ENCODE assay signal across 19 cellular contexts in genomic region chr6:166355552-166355951, GRCh38. TPM values are rescaled to one million over a fixed set of nuclear protein-coding genes. Genes with fewer than 3 reads are reported as not detected.
DNase-seq lines count a peak whose midpoint lies in the region; ATAC-seq, FAIRE-seq and TF ChIP-seq lines count a peak whose summit lies in the region.
"Had no signal": no experiment of that assay in that cellular context is flagged by ENCODE, and none has a peak within 500 bp of the region (broad histone marks: within the 10 kb centered on the region; RNA-seq: fewer than 3 reads in every experiment).

No MANE protein-coding gene starts in this region.

- H3K4me1 ChIP-seq in HepG2 (ENCODE audit: insufficient read depth, low read length) (peaks cover 53% of the 10 kb centered on the region), right lobe of liver (peaks cover 0 to 14% (median 5%) of the 10 kb centered on the region in 4 donors), H1 (replicated peaks in 1 of 4; ENCODE audit: control insufficient read depth in 3 of 4, insufficient read depth in 4 of 4, low read length in 3 of 4) (peaks cover 0 to 4% (median 3%) of the 10 kb centered on the region in 4 experiments; a peak in 4 of 7 replicates)
- H3K4me1 ChIP-seq: HAP-1 had no signal

- H4K91ac ChIP-seq in H1 (replicated peaks; ENCODE audit: insufficient read length, low read length) = peak overlapping the region; percentile 69

- FAIRE-seq in HepG2 (lab: Jason Lieb, UNC) (no peak), H1 (lab: Jason Lieb, UNC) (no peak)
- FAIRE-seq: G401.6, GM12892, HTR-8/SVneo had no signal

- H3K9ac ChIP-seq in HepG2 (ENCODE audit: insufficient read depth, low read depth, low read length) (no peak overlapping the region), H1 (replicated peaks in 1 of 4; ENCODE audit: extremely low read depth in 1 of 4, low read depth in 3 of 4, low read length in 3 of 4) (no peak overlapping the region)

- TF ChIP-seq EP300 in HepG2 (IDR thresholded peaks at IDR 0.05; ENCODE audit: low read depth in 2 of 2, low read length in 2 of 2) (no peak), HepG2 (CRISPR knock-in tag; IDR thresholded peaks at IDR 0.05; ENCODE audit: borderline replicate concordance) (no peak), H1 (IDR thresholded peaks at IDR 0.05; ENCODE audit: borderline replicate concordance in 1 of 2, low read depth in 2 of 2, low read length in 2 of 2) (no peak)

- in situ Hi-C loops in HepG2 (cut with HindIII; ENCODE audit: extremely low pct_ligation_motif_present, low pct_unique_long_range_greater_than_20kb) = no loop called here

- H3K36me3 ChIP-seq in HepG2 (replicated peaks in 1 of 2; ENCODE audit: control insufficient read depth in 1 of 2, insufficient read depth in 2 of 2, low read length in 2 of 2) = no peaks in the 10 kb centered on the region
- no peaks in the 10 kb centered on the region for H3K36me3 ChIP-seq in right lobe of liver
- H3K36me3 ChIP-seq in H1 (ENCODE audit: control insufficient read depth in 2 of 4, insufficient read depth in 4 of 4, low read length in 3 of 4) = no peaks in the 10 kb centered on the region
- H3K36me3 ChIP-seq: HAP-1 had no signal

- H2BK15ac ChIP-seq in H1 (ENCODE audit: low read length) = no peak overlapping the region

- no peak overlapping the region for H2BK5ac ChIP-seq in H1 (ENCODE audit: low read depth, low read length)

- DNase-seq in HepG2 (ENCODE audit: low spot score) = no peak
- DNase-seq in right lobe of liver = no peak
- DNase-seq in NCI-H524 (lab: John Stamatoyannopoulos, UW) = peak; percentile 13 to 57
- DNase-seq in H1 (ENCODE audit: low read depth in 1 of 2, low spot score in 2 of 2) = no peak
- no peak for DNase-seq in middle frontal gyrus (ENCODE audit: extremely low spot score, low spot score)
- DNase-seq in activated CD4-positive, alpha-beta T cell treated with anti-CD3 and anti-CD28 coated beads for 4 hours = no peak
- DNase-seq in activated CD8-positive, alpha-beta T cell treated with anti-CD3 and anti-CD28 coated beads for 36 hours = no peak
- DNase-seq in KG1 (lab: John Stamatoyannopoulos, UW) = no peak
- DNase-seq: 8988T; C1 segment of cervical spinal cord; Calu3; CD4-positive, alpha-beta T cell; DMS 273 treated with DMSO at 0.1 percent for 48 hours; EL; GOT3 had no signal

- H3K18ac ChIP-seq in H1 (ENCODE audit: extremely low read depth, low read length) = no peak overlapping the region; the same call in 1 of the 2 replicates

- POLR2A ChIA-PET in HepG2 (lab: Yijun Ruan, JAX) (no interaction called here), H1 (lab: Charles Lee; ENCODE audit: partially characterized antibody) (interaction anchor here (0.9 kb wide), 2 partner anchors 10 to 11 kb away, joined by 3 read pairs; no protein-coding TSS in a partner anchor)
- POLR2A ChIA-PET in activated CD8-positive, alpha-beta T cell treated with anti-CD3 and anti-CD28 coated beads for 36 hours (lab: Charles Lee) = no interaction called here

- H3K79me2 ChIP-seq in HepG2 (ENCODE audit: insufficient read depth, low read length) (no peaks in the 10 kb centered on the region), H1 (ENCODE audit: control insufficient read depth in 1 of 2, insufficient read depth in 2 of 2, low read length in 2 of 2) (no peaks in the 10 kb centered on the region)

- H3K23me2 ChIP-seq in H1 (ENCODE audit: low read depth, low read length) = no peaks in the 10 kb centered on the region

- H3K27ac ChIP-seq in HepG2 (ENCODE audit: extremely low read length, insufficient read depth, low read length) (no peak overlapping the region), right lobe of liver (no peak overlapping the region), H1 (ENCODE audit: low read depth, low read length) (no peak overlapping the region)

- no peak overlapping the region for H3K27ac Mint-ChIP-seq in activated CD8-positive, alpha-beta T cell treated with anti-CD3 and anti-CD28 coated beads for 36 hours
- H3K27ac Mint-ChIP-seq: CD4-positive, alpha-beta T cell had no signal

- no peaks in the 10 kb centered on the region for H3K9me3 Mint-ChIP-seq in activated CD8-positive, alpha-beta T cell treated with anti-CD3 and anti-CD28 coated beads for 36 hours

- H2AFZ ChIP-seq in HepG2 (ENCODE audit: low read length) = no peak overlapping the region
- H2AFZ ChIP-seq in H1 (ENCODE audit: low read length) = peak overlapping the region; percentile 36; the same call in 1 of the 2 replicates

- no peak overlapping the region for H3K56ac ChIP-seq in H1 (replicated peaks; ENCODE audit: insufficient read length, low read depth, low read length)

- no peak overlapping the region for H3K4me2 ChIP-seq in HepG2 (ENCODE audit: low read depth, low read length)
- H3K4me2 ChIP-seq in H1 (ENCODE audit: insufficient read depth in 1 of 2, low read depth in 2 of 2, low read length in 2 of 2) = no peak overlapping the region

- peak overlapping the region; percentile 52 for H2BK120ac ChIP-seq in H1 (replicated peaks; ENCODE audit: low read depth, low read length)

- H4K20me1 ChIP-seq in HepG2 (ENCODE audit: insufficient read depth, low read length) (no peaks in the 10 kb centered on the region), H1 (replicated peaks in 1 of 2; ENCODE audit: control insufficient read depth in 1 of 2, insufficient read depth in 2 of 2, low read length in 2 of 2) (no peaks in the 10 kb centered on the region)

- H2BK20ac ChIP-seq in H1 (ENCODE audit: low read length) = no peak overlapping the region

- no TSS peak for BruUV-seq in HepG2 (replicated peaks; lab: Mats Ljungman, UMichigan)

- TF ChIP-seq RAD21 in HepG2 (CRISPR knock-in tag; IDR thresholded peaks at IDR 0.05) (no peak), H1 (IDR thresholded peaks at IDR 0.05 in 1 of 2, conservative IDR thresholded peaks at IDR 0.05 in 1 of 2; ENCODE audit: low read depth in 2 of 2, low read length in 2 of 2) (no peak)

- H3K23ac ChIP-seq in H1 (ENCODE audit: insufficient read length) = peak overlapping the region; percentile 61

- no peak overlapping the region for H2BK12ac ChIP-seq in H1 (ENCODE audit: low read depth, low read length)

- no peaks in the 10 kb centered on the region for H3K4me1 Mint-ChIP-seq in activated CD8-positive, alpha-beta T cell treated with anti-CD3 and anti-CD28 coated beads for 36 hours (ENCODE audit: low read depth)

- H3K9me3 ChIP-seq in HepG2 (ENCODE audit: low read length) (no peaks in the 10 kb centered on the region), right lobe of liver (no peaks in the 10 kb centered on the region), H1 (ENCODE audit: insufficient read depth in 2 of 2, low read depth in 1 of 2, low read length in 1 of 2) (no peaks in the 10 kb centered on the region)

- H3K27me3 ChIP-seq in HepG2 (ENCODE audit: control insufficient read depth in 1 of 2, insufficient read depth in 2 of 2, low read length in 2 of 2) (no peaks in the 10 kb centered on the region), right lobe of liver (no peaks in the 10 kb centered on the region), H1 (replicated peaks in 1 of 4; ENCODE audit: control insufficient read depth in 3 of 4, extremely low read depth in 1 of 4, insufficient read depth in 3 of 4, low read length in 3 of 4) (0 out of 7 replicates have a peak, but pooled peaks cover 0 to 2% (median 0%) of the 10 kb centered on the region in 4 experiments)

- H3K27me3 Mint-ChIP-seq in activated CD8-positive, alpha-beta T cell treated with anti-CD3 and anti-CD28 coated beads for 36 hours = peaks cover 14% of the 10 kb centered on the region

- H3K4me3 Mint-ChIP-seq in activated CD8-positive, alpha-beta T cell treated with anti-CD3 and anti-CD28 coated beads for 36 hours = no peak overlapping the region
- H3K4me3 Mint-ChIP-seq: CD4-positive, alpha-beta T cell had no signal

- no peak overlapping the region for H3K14ac ChIP-seq in H1 (ENCODE audit: insufficient read length)

- no peak overlapping the region for H3K4ac ChIP-seq in H1 (replicated peaks; ENCODE audit: insufficient read length, low read depth, low read length)

- CTCF ChIA-PET in HepG2 (lab: Yijun Ruan, JAX; ENCODE audit: low intra/inter-chr PET ratio, low total read pairs) = no interaction called here
- CTCF ChIA-PET in H1 (lab: Charles Lee; ENCODE audit: partially characterized antibody) = interaction anchor here (0.9 to 1.0 kb wide), 2 partner anchors 25 to 42 kb away, joined by 3 read pairs; no protein-coding TSS in a partner anchor
- CTCF ChIA-PET in activated CD8-positive, alpha-beta T cell treated with anti-CD3 and anti-CD28 coated beads for 36 hours (lab: Charles Lee) = no interaction called here

- no peaks in the 10 kb centered on the region for H3K79me1 ChIP-seq in H1 (ENCODE audit: low read depth, low read length)

- intact Hi-C loops in HepG2 (cut with micrococcal nuclease; ENCODE audit: unreplicated experiment) (no loop called here), right lobe of liver (cut with DNase I) (no loop called here)
- intact Hi-C loops in activated CD8-positive, alpha-beta T cell treated with anti-CD3 and anti-CD28 coated beads for 36 hours (cut with micrococcal nuclease) = no loop called here

- H4K5ac ChIP-seq in H1 (ENCODE audit: insufficient read length, low read depth, low read length) = no peak overlapping the region

- WGBS in HepG2 (ENCODE audit: low lambda C conversion rate) = 67% methylated on average over 5 of the region's 5 CpGs
- WGBS in right lobe of liver (ENCODE audit: insufficient coverage, low coverage, low lambda C conversion rate, missing lambda C conversion rate) = 74% methylated on average over 5 of the region's 5 CpGs
- WGBS in H1 (ENCODE audit: extremely low coverage in 1 of 2, insufficient coverage in 1 of 2, insufficient read length in 1 of 2, insufficient replicate concordance in 2 of 2, low coverage in 1 of 2, low lambda C conversion rate in 2 of 2, missing lambda C conversion rate in 1 of 2), 2 experiments = 88% methylated on average over 5 of the region's 5 CpGs; no CpG with 5 or more reads in 1 of the 2 experiments

- H3K36me3 Mint-ChIP-seq in activated CD8-positive, alpha-beta T cell treated with anti-CD3 and anti-CD28 coated beads for 36 hours (ENCODE audit: low read depth) = no peaks in the 10 kb centered on the region

- H4K8ac ChIP-seq in H1 (ENCODE audit: extremely low read depth, insufficient read depth, low read length) = peak overlapping the region; percentile 14; the same call in 1 of the 2 replicates

- no peak overlapping the region for H2AK5ac ChIP-seq in H1 (ENCODE audit: low read depth, low read length)

- H3K4me3 ChIP-seq in HepG2 (replicated peaks in 1 of 3; ENCODE audit: insufficient read depth in 1 of 3, low read depth in 2 of 3, low read length in 3 of 3) (no peak overlapping the region), right lobe of liver (no peak overlapping the region), H1 (ENCODE audit: extremely low read depth in 1 of 4, insufficient read depth in 2 of 4, low read depth in 3 of 4, low read length in 4 of 4) (no peak overlapping the region)
- H3K4me3 ChIP-seq: HAP-1 had no signal

- TF ChIP-seq CTCF in HepG2 (CRISPR knock-in tag; IDR thresholded peaks at IDR 0.05) (no peak), right lobe of liver (IDR thresholded peaks at IDR 0.05) (no peak), H1 (IDR thresholded peaks at IDR 0.05; ENCODE audit: control extremely low read depth in 1 of 3, insufficient read depth in 1 of 3, low read depth in 1 of 3, low read length in 3 of 3) (no peak)
- no peak for TF ChIP-seq CTCF in activated CD8-positive, alpha-beta T cell treated with anti-CD3 and anti-CD28 coated beads for 36 hours (IDR thresholded peaks at IDR 0.05)

- peak; percentile 39 for ATAC-seq in HepG2
- no peak for ATAC-seq in right lobe of liver
- no peak for ATAC-seq in activated CD8-positive, alpha-beta T cell treated with anti-CD3 and anti-CD28 coated beads for 36 hours

- TF ChIP-seq POLR2A in HepG2 (IDR thresholded peaks at IDR 0.05; ENCODE audit: insufficient read depth in 1 of 2, low read depth in 2 of 2, low read length in 2 of 2) (no peak), right lobe of liver (IDR thresholded peaks at IDR 0.05) (no peak), H1 (IDR thresholded peaks at IDR 0.05; ENCODE audit: control extremely low read depth in 1 of 2, low read depth in 2 of 2, low read length in 2 of 2) (no peak)

RNA-seq across cellular contexts. Expression of gene SFT2D1, which starts 13.2 kb away (rescaled TPM):
- total RNA-seq in HepG2 (2016; rRNA removed; fragmentation: Illumina TruSeq; extraction: Trizol) (90.7 and 115 TPM in 2 replicates), right lobe of liver (10 to 100 TPM in 5 of 6 experiments, 1 to 10 TPM in 1; 6.7 to 14.0 (median 12.8) TPM)
- total RNA-seq in HepG2 (2016; cell fraction: cytosol; rRNA removed; fragmentation: Illumina TruSeq; extraction: Trizol; ENCODE audit: low read depth) = 57.6 and 70.5 TPM in 2 replicates
- total RNA-seq in HepG2 (2016; cell fraction: insoluble cytoplasmic fraction; rRNA removed; fragmentation: Illumina TruSeq; extraction: Trizol) = 91.5 and 114 TPM in 2 replicates
- 89.7 and 105 TPM in 2 replicates for total RNA-seq in HepG2 (2016; cell fraction: membrane; rRNA removed; fragmentation: Illumina TruSeq; extraction: Trizol)
- total RNA-seq in HepG2 (2016; cell fraction: nucleus; rRNA removed; fragmentation: Illumina TruSeq; extraction: Trizol) = 87.1 and 96.7 TPM in 2 replicates
- polyA plus RNA-seq in HepG2 (2011; rRNA removed) (127 and 147 TPM in 2 replicates), H1 (2011; rRNA removed) (67.8 and 76.1 TPM in 2 replicates)
- 78.9 and 125 TPM in 2 replicates for polyA plus RNA-seq in HepG2 (2011; cell fraction: cytosol; rRNA removed)
- polyA plus RNA-seq in HepG2 (2011; cell fraction: nucleus; rRNA removed) = 56.7 and 94.6 TPM in 2 replicates
- polyA plus RNA-seq in HepG2 (2012) = 100 and 109 TPM in 2 replicates
- 67.5 and 94.2 TPM in 2 replicates for polyA plus RNA-seq in HepG2 (2016; cell fraction: cytosol; fragmentation: Illumina TruSeq; extraction: Trizol; ENCODE audit: low read depth)
- 112 and 116 TPM in 2 replicates for polyA plus RNA-seq in HepG2 (2016; cell fraction: insoluble cytoplasmic fraction; fragmentation: Illumina TruSeq; extraction: Trizol; ENCODE audit: low read depth)
- polyA plus RNA-seq in HepG2 (2016; cell fraction: membrane; fragmentation: Illumina TruSeq; extraction: Trizol; ENCODE audit: low read depth) = 96.5 and 108 TPM in 2 replicates
- polyA plus RNA-seq in HepG2 (2016; cell fraction: nucleus; fragmentation: Illumina TruSeq; extraction: Trizol; ENCODE audit: insufficient read depth, low read depth) = 168 and 175 TPM in 2 replicates
- polyA minus RNA-seq in HepG2 (2011; rRNA and poly(A)+ RNA removed; ENCODE audit: low replicate concordance) = 13.9 and 35.5 TPM in 2 replicates
- polyA minus RNA-seq in HepG2 (2011; cell fraction: cytosol; rRNA and poly(A)+ RNA removed) = 26.1 and 26.7 TPM in 2 replicates
- polyA minus RNA-seq in HepG2 (2011; cell fraction: nucleus; rRNA and poly(A)+ RNA removed) = 65.1 and 95.4 TPM in 2 replicates
- total RNA-seq in H1 (2021; fragmentation: NEBNext Ultra II Directional; extraction: Animal tissue kit (Norgen Biotek cat#: 25700)) = 50.6 and 52.3 TPM in 2 replicates
- 63.0 TPM for polyA plus RNA-seq in H1 (2011; cell fraction: cytosol; rRNA removed)
- polyA plus RNA-seq in H1 (2011; cell fraction: nucleus; rRNA removed) = 23.3 TPM
- polyA plus RNA-seq in H1 (2012, experiment 1 of 2) = 41.5 to 56.7 TPM (median 45.1 TPM) in 4 replicates
- polyA plus RNA-seq in H1 (2012, experiment 2 of 2) = 31.3 TPM
- 81.1 TPM for polyA plus RNA-seq in H1 (2013, experiment 1 of 2)
- 100 TPM for polyA plus RNA-seq in H1 (2013, experiment 2 of 2)
- 27.1 and 29.1 TPM in 2 replicates for polyA minus RNA-seq in H1 (2011; rRNA and poly(A)+ RNA removed)
- 12.5 TPM for polyA minus RNA-seq in H1 (2011; cell fraction: cytosol; rRNA and poly(A)+ RNA removed)
- polyA minus RNA-seq in H1 (2011; cell fraction: nucleus; rRNA and poly(A)+ RNA removed) = 30.6 TPM
- 10 to 100 TPM; 39.0 to 42.6 TPM for total RNA-seq in activated CD8-positive, alpha-beta T cell treated with anti-CD3 and anti-CD28 coated beads for 36 hours

RNA-seq across cellular contexts. Expression of gene MPC1, which starts 27.2 kb away (rescaled TPM):
- total RNA-seq in HepG2 (2016; rRNA removed; fragmentation: Illumina TruSeq; extraction: Trizol) (214 and 289 TPM in 2 replicates), right lobe of liver (100 to 1,000 TPM; 102 to 298 (median 180) TPM)
- total RNA-seq in HepG2 (2016; cell fraction: cytosol; rRNA removed; fragmentation: Illumina TruSeq; extraction: Trizol; ENCODE audit: low read depth) = 81.3 and 95.3 TPM in 2 replicates
- total RNA-seq in HepG2 (2016; cell fraction: insoluble cytoplasmic fraction; rRNA removed; fragmentation: Illumina TruSeq; extraction: Trizol) = 218 and 286 TPM in 2 replicates
- total RNA-seq in HepG2 (2016; cell fraction: membrane; rRNA removed; fragmentation: Illumina TruSeq; extraction: Trizol) = 145 and 164 TPM in 2 replicates
- total RNA-seq in HepG2 (2016; cell fraction: nucleus; rRNA removed; fragmentation: Illumina TruSeq; extraction: Trizol) = 93.1 and 102 TPM in 2 replicates
- polyA plus RNA-seq in HepG2 (2011; rRNA removed) (168 and 189 TPM in 2 replicates), H1 (2011; rRNA removed) (7.6 and 10.2 TPM in 2 replicates)
- polyA plus RNA-seq in HepG2 (2011; cell fraction: cytosol; rRNA removed) = 191 and 239 TPM in 2 replicates
- polyA plus RNA-seq in HepG2 (2011; cell fraction: nucleus; rRNA removed) = 59.3 and 82.2 TPM in 2 replicates
- polyA plus RNA-seq in HepG2 (2012) = 136 and 137 TPM in 2 replicates
- polyA plus RNA-seq in HepG2 (2016; cell fraction: cytosol; fragmentation: Illumina TruSeq; extraction: Trizol; ENCODE audit: low read depth) = 98.8 and 128 TPM in 2 replicates
- 328 and 353 TPM in 2 replicates for polyA plus RNA-seq in HepG2 (2016; cell fraction: insoluble cytoplasmic fraction; fragmentation: Illumina TruSeq; extraction: Trizol; ENCODE audit: low read depth)
- 150 and 186 TPM in 2 replicates for polyA plus RNA-seq in HepG2 (2016; cell fraction: membrane; fragmentation: Illumina TruSeq; extraction: Trizol; ENCODE audit: low read depth)
- 207 and 211 TPM in 2 replicates for polyA plus RNA-seq in HepG2 (2016; cell fraction: nucleus; fragmentation: Illumina TruSeq; extraction: Trizol; ENCODE audit: insufficient read depth, low read depth)
- polyA minus RNA-seq in HepG2 (2011; rRNA and poly(A)+ RNA removed; ENCODE audit: low replicate concordance) = 5.6 and 40.9 TPM in 2 replicates
- 51.6 and 57.8 TPM in 2 replicates for polyA minus RNA-seq in HepG2 (2011; cell fraction: cytosol; rRNA and poly(A)+ RNA removed)
- polyA minus RNA-seq in HepG2 (2011; cell fraction: nucleus; rRNA and poly(A)+ RNA removed) = 27.4 and 41.9 TPM in 2 replicates
- 12.6 and 15.5 TPM in 2 replicates for total RNA-seq in H1 (2021; fragmentation: NEBNext Ultra II Directional; extraction: Animal tissue kit (Norgen Biotek cat#: 25700))
- polyA plus RNA-seq in H1 (2011; cell fraction: cytosol; rRNA removed) = 10.5 TPM
- polyA plus RNA-seq in H1 (2011; cell fraction: nucleus; rRNA removed) = 4.1 TPM
- polyA plus RNA-seq in H1 (2012, experiment 1 of 2) = 9.4 to 12.2 TPM (median 10.9 TPM) in 4 replicates
- polyA plus RNA-seq in H1 (2012, experiment 2 of 2) = 7.9 TPM
- 20.5 TPM for polyA plus RNA-seq in H1 (2013, experiment 1 of 2)
- polyA plus RNA-seq in H1 (2013, experiment 2 of 2) = 21.8 TPM
- 3.9 and 4.2 TPM in 2 replicates for polyA minus RNA-seq in H1 (2011; rRNA and poly(A)+ RNA removed)
- polyA minus RNA-seq in H1 (2011; cell fraction: cytosol; rRNA and poly(A)+ RNA removed) = 4.4 TPM
- polyA minus RNA-seq in H1 (2011; cell fraction: nucleus; rRNA and poly(A)+ RNA removed) = 3.7 TPM
- total RNA-seq in activated CD8-positive, alpha-beta T cell treated with anti-CD3 and anti-CD28 coated beads for 36 hours = 10 to 100 TPM; 17.4 to 20.3 TPM

RNA-seq across cellular contexts. Expression of gene PRR18, which starts 47.4 kb away (rescaled TPM):
- 0.04 TPM in 1 of 2 replicates, not detected in the other for total RNA-seq in HepG2 (2016; rRNA removed; fragmentation: Illumina TruSeq; extraction: Trizol)
- not detected in 2 replicates for total RNA-seq in HepG2 (2016; cell fraction: cytosol; rRNA removed; fragmentation: Illumina TruSeq; extraction: Trizol; ENCODE audit: low read depth)
- 0.06 TPM in 1 of 2 replicates, not detected in the other for total RNA-seq in HepG2 (2016; cell fraction: insoluble cytoplasmic fraction; rRNA removed; fragmentation: Illumina TruSeq; extraction: Trizol)
- 0.09 TPM in 1 of 2 replicates, not detected in the other for total RNA-seq in HepG2 (2016; cell fraction: membrane; rRNA removed; fragmentation: Illumina TruSeq; extraction: Trizol)
- not detected in 2 replicates for total RNA-seq in HepG2 (2016; cell fraction: nucleus; rRNA removed; fragmentation: Illumina TruSeq; extraction: Trizol)
- polyA plus RNA-seq in HepG2 (2011; rRNA removed) = 0.01 and 0.04 TPM in 2 replicates
- polyA plus RNA-seq in HepG2 (2011; cell fraction: cytosol; rRNA removed) = 0.04 and 0.05 TPM in 2 replicates
- 0.10 TPM in 1 of 2 replicates, not detected in the other for polyA plus RNA-seq in HepG2 (2011; cell fraction: nucleus; rRNA removed)
- polyA plus RNA-seq in HepG2 (2012) = not detected in 2 replicates
- polyA plus RNA-seq in HepG2 (2016; cell fraction: cytosol; fragmentation: Illumina TruSeq; extraction: Trizol; ENCODE audit: low read depth) = not detected in 2 replicates
- polyA plus RNA-seq in HepG2 (2016; cell fraction: insoluble cytoplasmic fraction; fragmentation: Illumina TruSeq; extraction: Trizol; ENCODE audit: low read depth) = 0.10 and 0.19 TPM in 2 replicates
- 0.16 TPM in 1 of 2 replicates, not detected in the other for polyA plus RNA-seq in HepG2 (2016; cell fraction: membrane; fragmentation: Illumina TruSeq; extraction: Trizol; ENCODE audit: low read depth)
- polyA plus RNA-seq in HepG2 (2016; cell fraction: nucleus; fragmentation: Illumina TruSeq; extraction: Trizol; ENCODE audit: insufficient read depth, low read depth) = not detected in 2 replicates
- not detected in 2 replicates for polyA minus RNA-seq in HepG2 (2011; rRNA and poly(A)+ RNA removed; ENCODE audit: low replicate concordance)
- polyA minus RNA-seq in HepG2 (2011; cell fraction: cytosol; rRNA and poly(A)+ RNA removed) = not detected in 2 replicates
- 0.12 TPM in 1 of 2 replicates, not detected in the other for polyA minus RNA-seq in HepG2 (2011; cell fraction: nucleus; rRNA and poly(A)+ RNA removed)
- 1 to 10 TPM in 4 of 6 experiments, under 1 TPM in 2; 0.39 to 3.6 (median 1.6) TPM for total RNA-seq in right lobe of liver
- 0.19 and 0.23 TPM in 2 replicates for total RNA-seq in H1 (2021; fragmentation: NEBNext Ultra II Directional; extraction: Animal tissue kit (Norgen Biotek cat#: 25700))
- 0.08 and 0.16 TPM in 2 replicates for polyA plus RNA-seq in H1 (2011; rRNA removed)
- 0.13 TPM for polyA plus RNA-seq in H1 (2011; cell fraction: cytosol; rRNA removed)
- polyA plus RNA-seq in H1 (2011; cell fraction: nucleus; rRNA removed) = 0.17 TPM
- polyA plus RNA-seq in H1 (2012, experiment 1 of 2) = 0.11 to 0.25 TPM (median 0.18 TPM) in 3 of 4 replicates, not detected in the other
- polyA plus RNA-seq in H1 (2012, experiment 2 of 2) = 0.12 TPM
- 0.18 TPM for polyA plus RNA-seq in H1 (2013, experiment 1 of 2)
- 0.26 TPM for polyA plus RNA-seq in H1 (2013, experiment 2 of 2)
- polyA minus RNA-seq in H1 (2011; rRNA and poly(A)+ RNA removed) = 0.09 and 0.10 TPM in 2 replicates
- polyA minus RNA-seq in H1 (2011; cell fraction: cytosol; rRNA and poly(A)+ RNA removed) = 2.0 TPM
- polyA minus RNA-seq in H1 (2011; cell fraction: nucleus; rRNA and poly(A)+ RNA removed) = 0.80 TPM
- total RNA-seq in activated CD8-positive, alpha-beta T cell treated with anti-CD3 and anti-CD28 coated beads for 36 hours = under 1 TPM; 0.23 to 0.27 TPM
- total RNA-seq: CD4-positive, alpha-beta T cell had no signal

Comparison
In these comparisons a context has a peak if more than half of its experiments do, and no peak if none do; other contexts are left out.
1. DNase-seq: peak in NCI-H524 (2 of 2); none in HepG2 (single experiment), right lobe of liver (0 of 3), H1 (0 of 2), middle frontal gyrus (single experiment), activated CD4-positive, alpha-beta T cell treated with anti-CD3 and anti-CD28 coated beads for 4 hours (0 of 2), activated CD8-positive, alpha-beta T cell treated with anti-CD3 and anti-CD28 coated beads for 36 hours (single experiment) and KG1 (single experiment).